Comparison of ENCODE assay signal across 21 cellular contexts in genomic region chr2:28955492-28955891, GRCh38. TPM values are rescaled to one million over a fixed set of nuclear protein-coding genes. Genes with fewer than 3 reads are reported as not detected.
"Had no signal": no experiment of that assay in that cellular context is flagged by ENCODE, and none has a peak within 500 bp of the region (broad histone marks: within the 10 kb centered on the region; RNA-seq: fewer than 3 reads in every experiment).

No MANE protein-coding gene starts in this region.

- H3K27me3 ChIP-seq: gastrocnemius medialis, suprapubic skin, upper lobe of left lung had no signal

- H3K4me3 Mint-ChIP-seq: activated CD4-positive, alpha-beta memory T cell treated with anti-CD3 and anti-CD28 coated beads for 36 hours; activated CD8-positive, alpha-beta memory T cell treated with anti-CD3 and anti-CD28 coated beads, Interleukin-2, amount 10 ng/mL, durations not matched to agents 7 days and 5 days; activated naive CD4-positive, alpha-beta T cell treated with anti-CD3 and anti-CD28 coated beads for 36 hours; activated naive CD8-positive, alpha-beta T cell treated with anti-CD3 and anti-CD28 coated beads, Interleukin-2, amount 50 U/mL, for 24 hours; nephron had no signal

- H3K4me3 ChIP-seq: gastrocnemius medialis, psoas muscle, suprapubic skin, upper lobe of left lung had no signal

- DNase-seq: activated CD4-positive, alpha-beta memory T cell treated with anti-CD3 and anti-CD28 coated beads for 36 hours; activated CD8-positive, alpha-beta memory T cell treated with anti-CD3 and anti-CD28 coated beads, Interleukin-2, amount 10 ng/mL, durations not matched to agents 7 days and 5 days; activated naive CD4-positive, alpha-beta T cell treated with anti-CD3 and anti-CD28 coated beads for 36 hours; activated naive CD8-positive, alpha-beta T cell treated with anti-CD3 and anti-CD28 coated beads, Interleukin-2, amount 50 U/mL, for 24 hours; activated T-cell treated with anti-CD3 and anti-CD28 coated beads, Interleukin-2, amount 50 U/mL, for 1 hour; aorta; cerebellar nuclear complex; dermis blood vessel endothelial cell; gastrocnemius medialis; psoas muscle; stimulated activated naive CD8-positive, alpha-beta T cell treated with anti-CD3 and anti-CD28 coated beads, Interleukin-15, Interleukin-2, amounts not matched to agents 100 U/mL and 50 U/mL, for 24 hours; T-helper 1 cell; upper lobe of left lung had no signal

- H3K27ac Mint-ChIP-seq: activated CD4-positive, alpha-beta memory T cell treated with anti-CD3 and anti-CD28 coated beads for 36 hours; activated CD8-positive, alpha-beta memory T cell treated with anti-CD3 and anti-CD28 coated beads, Interleukin-2, amount 10 ng/mL, durations not matched to agents 7 days and 5 days; activated naive CD4-positive, alpha-beta T cell treated with anti-CD3 and anti-CD28 coated beads for 36 hours; activated naive CD8-positive, alpha-beta T cell treated with anti-CD3 and anti-CD28 coated beads, Interleukin-2, amount 50 U/mL, for 24 hours; activated T-helper 2 cell treated with anti-CD3 and anti-CD28 coated beads, Interferon-gamma antibody, Interleukin-2, Interleukin-4, amounts not matched to agents 10 μg/mL and 5 μg/mL and 100 μg/mL, durations not matched to agents 14 hours and 24 hours and 36 hours; nephron had no signal

- H3K9me3 Mint-ChIP-seq: activated CD4-positive, alpha-beta memory T cell treated with anti-CD3 and anti-CD28 coated beads for 36 hours; activated naive CD4-positive, alpha-beta T cell treated with anti-CD3 and anti-CD28 coated beads for 36 hours; activated naive CD8-positive, alpha-beta T cell treated with anti-CD3 and anti-CD28 coated beads, Interleukin-2, amount 50 U/mL, for 24 hours; activated T-helper 2 cell treated with anti-CD3 and anti-CD28 coated beads, Interferon-gamma antibody, Interleukin-2, Interleukin-4, amounts not matched to agents 10 μg/mL and 5 μg/mL and 100 μg/mL, durations not matched to agents 14 hours and 24 hours and 36 hours had no signal

- H3K36me3 Mint-ChIP-seq: activated CD8-positive, alpha-beta memory T cell treated with anti-CD3 and anti-CD28 coated beads, Interleukin-2, amount 10 ng/mL, durations not matched to agents 7 days and 5 days had no signal

- H3K27me3 Mint-ChIP-seq: activated CD4-positive, alpha-beta memory T cell treated with anti-CD3 and anti-CD28 coated beads for 36 hours; activated CD8-positive, alpha-beta memory T cell treated with anti-CD3 and anti-CD28 coated beads, Interleukin-2, amount 10 ng/mL, durations not matched to agents 7 days and 5 days; activated naive CD8-positive, alpha-beta T cell treated with anti-CD3 and anti-CD28 coated beads, Interleukin-2, amount 50 U/mL, for 24 hours had no signal

- H3K9me3 ChIP-seq: gastrocnemius medialis, psoas muscle, suprapubic skin, upper lobe of left lung had no signal

- H3K27ac ChIP-seq: gastrocnemius medialis, psoas muscle, suprapubic skin, upper lobe of left lung, VCaP had no signal

- ATAC-seq: gastrocnemius medialis, psoas muscle, sciatic nerve had no signal

- H3K36me3 ChIP-seq: gastrocnemius medialis, suprapubic skin, upper lobe of left lung had no signal

RNA-seq across cellular contexts. Expression of gene TOGARAM2, which starts 25.6 kb away (rescaled TPM):
- total RNA-seq: dermis blood vessel endothelial cell, epithelial cell of proximal tubule, kidney epithelial cell, osteocyte had no signal
